In the genomic region with DNA sequence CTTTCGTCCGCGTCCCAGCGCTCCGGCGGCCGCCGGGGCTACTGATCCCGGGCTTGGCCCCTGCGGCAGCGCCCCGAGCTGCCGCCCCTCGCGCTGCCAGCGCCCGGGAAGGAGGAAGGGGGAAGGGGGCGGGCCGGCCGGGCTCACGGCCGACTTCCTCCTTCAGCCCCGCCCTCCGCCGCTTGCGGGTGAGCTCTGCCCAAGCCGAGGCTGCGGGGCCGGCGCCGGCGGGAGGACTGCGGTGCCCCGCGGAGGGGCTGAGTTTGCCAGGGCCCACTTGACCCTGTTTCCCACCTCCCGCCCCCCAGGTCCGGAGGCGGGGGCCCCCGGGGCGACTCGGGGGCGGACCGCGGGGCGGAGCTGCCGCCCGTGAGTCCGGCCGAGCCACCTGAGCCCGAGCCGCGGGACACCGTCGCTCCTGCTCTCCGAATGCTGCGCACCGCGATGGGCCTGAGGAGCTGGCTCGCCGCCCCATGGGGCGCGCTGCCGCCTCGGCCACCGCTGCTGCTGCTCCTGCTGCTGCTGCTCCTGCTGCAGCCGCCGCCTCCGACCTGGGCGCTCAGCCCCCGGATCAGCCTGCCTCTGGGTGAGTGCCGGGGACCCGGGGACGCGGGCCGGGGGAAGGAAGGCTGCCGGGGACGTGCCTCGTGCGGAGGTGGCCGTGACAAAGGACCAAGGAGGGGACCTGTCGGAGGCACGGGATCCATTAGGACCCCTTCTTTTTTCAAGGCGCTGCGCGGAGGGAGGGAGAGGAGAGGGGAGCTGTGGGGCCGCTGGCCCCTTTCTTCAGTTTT, we compare ENCODE assay signal across 8 cellular contexts. TPM values are rescaled to one million over a fixed set of nuclear protein-coding genes. Genes with fewer than 3 reads are reported as not detected.
DNase-seq lines count a peak whose midpoint lies in the region; ATAC-seq and TF ChIP-seq lines count a peak whose summit lies in the region.

SEMA4B (plus strand) TSS at position 181 of the 794 bp plus-strand sequence; CDS start at position 430, 249 bp downstream.

- ATAC-seq in GM18520 (IDR thresholded peaks at IDR 0.05; ENCODE audit: unreplicated experiment) (peak; percentile 62), HG03039 (IDR thresholded peaks at IDR 0.05; ENCODE audit: unreplicated experiment) (peak; percentile 67), lung (ENCODE audit: insufficient read depth, low FRiP score) (peak; percentile 87)

- in situ Hi-C loops in ACHN (cut with HindIII; ENCODE audit: low pct_ligation_motif_present, low pct_unique_long_range_greater_than_20kb, low sequenced_read_pairs), result no loop called here

- no peaks in the 10 kb centered on the region for H3K27me3 ChIP-seq in lung (ENCODE audit: control insufficient read depth, insufficient read depth)

- DNase-seq in ACHN, result peak; percentile 62
- no peak for DNase-seq in NCI-H460 (ENCODE audit: extremely low read depth, low read depth)
- peak; percentile 50 to 52 for DNase-seq in activated CD4-positive, alpha-beta T cell treated with anti-CD3 and anti-CD28 coated beads, Interleukin-2, amount 50 U/mL, for 4 hours
- DNase-seq in ecto neural progenitor cell (ENCODE audit: low spot score), result peak; percentile 89
- DNase-seq in lung (ENCODE audit: low spot score), result peak; percentile 69
- peak; percentile 38 to 71 (median 51) for DNase-seq in stimulated activated CD4-positive, alpha-beta T cell treated with anti-CD3 and anti-CD28 coated beads, TNF-alpha, amount 100 ng/mL, for 24 hours (ENCODE audit: low read depth in 3 of 3)

- no peak for TF ChIP-seq CTCF in lung (IDR thresholded peaks at IDR 0.05; ENCODE audit: control extremely low read depth, extremely low read depth)

- peak within 1 kb of the TSS; percentile 11 to 59 for H3K27ac ChIP-seq in lung (ENCODE audit: low read depth in 1 of 2, low read length in 1 of 2)

- peaks cover 0 to 6% of the 10 kb centered on the region in 2 donors for H3K36me3 ChIP-seq in lung (ENCODE audit: control insufficient read depth in 2 of 2, insufficient read depth in 2 of 2, low read length in 2 of 2)

- H3K9me3 ChIP-seq in lung (ENCODE audit: control insufficient read depth in 2 of 2, insufficient read depth in 1 of 2, low read length in 1 of 2), result no peaks in the 10 kb centered on the region

- 0 to 1% methylated on average over 33 to 86 of the region's 86 CpGs for WGBS in lung, 2 donors

- H3K4me3 ChIP-seq in lung, result peak within 1 kb of the TSS; percentile 76

- peaks cover 0 to 13% of the 10 kb centered on the region in 2 donors for H3K4me1 ChIP-seq in lung (ENCODE audit: control insufficient read depth in 2 of 2, insufficient read depth in 2 of 2, low read length in 2 of 2)

RNA-seq across cellular contexts. Expression of gene SEMA4B, which starts in this region (rescaled TPM):
- 14.4 and 15.8 TPM in 2 replicates for total RNA-seq in NCI-H460 (2014; rRNA removed; shearing (Covaris generic))
- 18.3 and 35.9 TPM in 2 replicates for polyA plus RNA-seq in NCI-H460 (2014; cell fraction: nucleus; rRNA removed)
- 10 to 100 TPM; 59.1 to 87.5 TPM for total RNA-seq in lung
- 10 to 100 TPM; 24.0 to 80.4 TPM for polyA plus RNA-seq in lung
